Comparison of ENCODE assay signal across 22 cellular contexts in the genomic region with DNA sequence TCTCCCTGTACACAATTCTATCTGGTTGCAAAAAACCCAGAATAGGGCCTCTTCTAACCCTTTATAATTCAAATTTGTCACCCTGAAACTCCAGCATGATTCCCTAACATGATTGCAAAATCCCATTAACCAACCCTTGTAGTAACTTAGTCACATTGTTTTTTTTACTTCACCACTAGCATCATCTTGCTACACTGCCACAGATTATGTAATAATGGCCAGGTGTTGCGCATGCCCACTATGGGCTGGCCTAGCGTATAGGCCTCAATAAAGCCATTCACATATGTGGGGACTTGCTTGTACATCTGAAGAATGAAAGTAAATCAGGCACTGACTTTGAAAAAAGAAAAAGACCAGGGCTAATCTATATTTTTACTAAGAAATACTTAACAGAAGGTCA. TPM values are rescaled to one million over a fixed set of nuclear protein-coding genes. Genes with fewer than 3 reads are reported as not detected.
DNase-seq lines count a peak whose midpoint lies in the region; ATAC-seq and TF ChIP-seq lines count a peak whose summit lies in the region.
"Had no signal": no experiment of that assay in that cellular context is flagged by ENCODE, and none has a peak within 500 bp of the region (broad histone marks: within the 10 kb centered on the region; RNA-seq: fewer than 3 reads in every experiment).

No MANE protein-coding gene starts in this region.

- ATAC-seq in GM19351 (IDR thresholded peaks at IDR 0.05; ENCODE audit: unreplicated experiment) (no peak), HG02610 (IDR thresholded peaks at IDR 0.05; ENCODE audit: unreplicated experiment) (no peak)
- ATAC-seq: GM12878, heart right ventricle had no signal

- DNase-seq in AG10803 (ENCODE audit: low read depth) (peak; percentile 34), LHCN-M2 (ENCODE audit: low read depth) (peak; percentile 33), SKM-1 (lab: John Stamatoyannopoulos, UW; ENCODE audit: unreplicated experiment) (peak; percentile 43), fibroblast of mammary gland (ENCODE audit: low read depth) (peak; percentile 57), NCI-H1694 (lab: John Stamatoyannopoulos, UW) (no peak), AG08395 (ENCODE audit: low spot score) (no peak)
- DNase-seq: ACHN; activated CD4-positive, alpha-beta T cell treated with anti-CD3 and anti-CD28 coated beads for 1 hour; activated gamma-delta T cell; aorta; GOT3; heart right ventricle; MM.1S; NCI-H774 had no signal

- no peak overlapping the region for H3K4me3 ChIP-seq in AG10803 (ENCODE audit: low read length)
- no peak overlapping the region for H3K4me3 ChIP-seq in fibroblast of mammary gland (ENCODE audit: control insufficient read depth, low read depth, low read length)
- H3K4me3 ChIP-seq: coronary artery, GM12878, heart right ventricle, right atrium auricular region had no signal

- no peak for TF ChIP-seq CTCF in AG10803 (conservative IDR thresholded peaks at IDR 0.05; ENCODE audit: low read length)
- no peak for TF ChIP-seq CTCF in fibroblast of mammary gland (conservative IDR thresholded peaks at IDR 0.05; ENCODE audit: control insufficient read depth, insufficient read depth, low read depth, low read length)

RNA-seq across cellular contexts. Expression of a gene that starts 25.7 kb away (rescaled TPM):
- 0.32 TPM in 1 of 2 replicates, not detected in the other for total RNA-seq in LHCN-M2 (2014; rRNA removed)
- not detected for polyA plus RNA-seq in LHCN-M2 (2012)
- total RNA-seq: aorta, endothelial cell of umbilical vein, G401, GM12878, heart right ventricle, right atrium auricular region had no signal
- polyA plus RNA-seq: endothelial cell of umbilical vein, GM12878, heart right ventricle, keratinocyte had no signal

Comparison
In these comparisons a context has a peak if more than half of its experiments do, and no peak if none do; other contexts are left out.
1. DNase-seq: peak in AG10803 (single experiment), LHCN-M2 (single experiment), SKM-1 (single experiment) and fibroblast of mammary gland (single experiment); none in NCI-H1694 (single experiment) and AG08395 (single experiment).